25 cellular contexts compared by ENCODE assay signal in genomic region chr7:151383638-151384351, GRCh38. TPM values are rescaled to one million over a fixed set of nuclear protein-coding genes. Genes with fewer than 3 reads are reported as not detected.
DNase-seq lines count a peak whose midpoint lies in the region; ATAC-seq and TF ChIP-seq lines count a peak whose summit lies in the region.
"Had no signal": no experiment of that assay in that cellular context is flagged by ENCODE, and none has a peak within 500 bp of the region (broad histone marks: within the 10 kb centered on the region; RNA-seq: fewer than 3 reads in every experiment).

No MANE protein-coding gene starts in this region.

- CTCF ChIA-PET in activated CD4-positive, alpha-beta T cell treated with anti-CD3 and anti-CD28 coated beads, Interleukin-2, amount 10 ng/mL, durations not matched to agents 7 days and 5 days (lab: Charles Lee) = interaction anchor here (0.6 to 1.3 kb wide), 4 partner anchors 78 to 516 kb away, joined by 3 to 5 read pairs (median 4); no protein-coding TSS in a partner anchor

- H3K27ac Mint-ChIP-seq in T-helper 17 cell = peak overlapping the region; percentile 79
- no peak overlapping the region for H3K27ac Mint-ChIP-seq in activated CD4-positive, alpha-beta T cell treated with anti-CD3 and anti-CD28 coated beads, Interleukin-2, amount 10 ng/mL, durations not matched to agents 7 days and 5 days
- H3K27ac Mint-ChIP-seq: activated naive CD8-positive, alpha-beta T cell; T-helper 1 cell treated with Interleukin-12 subunit alpha and Interleukin-12 subunit beta and Interleukin-4 antibody, amounts not matched to agents 30 μg/mL and 1 μg/mL, for 36 hours had no signal

- intact Hi-C loops in sciatic nerve (cut with DNase I) = no loop called here

- peak overlapping the region; percentile 58 for H3K4me3 Mint-ChIP-seq in T-helper 17 cell
- H3K4me3 Mint-ChIP-seq in activated CD4-positive, alpha-beta T cell treated with anti-CD3 and anti-CD28 coated beads, Interleukin-2, amount 10 ng/mL, durations not matched to agents 7 days and 5 days = no peak overlapping the region
- H3K4me3 Mint-ChIP-seq: activated naive CD8-positive, alpha-beta T cell; T-helper 1 cell treated with Interleukin-12 subunit alpha and Interleukin-12 subunit beta and Interleukin-4 antibody, amounts not matched to agents 30 μg/mL and 1 μg/mL, for 36 hours had no signal

- ATAC-seq in T-helper 17 cell (no peak), sciatic nerve (no peak), GM18505 (IDR thresholded peaks at IDR 0.05; ENCODE audit: unreplicated experiment) (no peak)

- H3K9me3 ChIP-seq in T-helper 17 cell (ENCODE audit: control insufficient read depth, low read length, poor library complexity, severe bottlenecking) = no peaks in the 10 kb centered on the region
- H3K9me3 ChIP-seq: MG63 had no signal

- no peaks in the 10 kb centered on the region for H3K36me3 Mint-ChIP-seq in T-helper 17 cell (ENCODE audit: low read depth)
- peaks cover 4% of the 10 kb centered on the region for H3K36me3 Mint-ChIP-seq in activated CD4-positive, alpha-beta T cell treated with anti-CD3 and anti-CD28 coated beads, Interleukin-2, amount 10 ng/mL, durations not matched to agents 7 days and 5 days (ENCODE audit: low read depth)
- H3K36me3 Mint-ChIP-seq: activated naive CD8-positive, alpha-beta T cell had no signal

- POLR2A ChIA-PET in activated CD4-positive, alpha-beta T cell treated with anti-CD3 and anti-CD28 coated beads, Interleukin-2, amount 10 ng/mL, durations not matched to agents 7 days and 5 days (lab: Charles Lee) = interaction anchor here (0.6 kb wide), 1 partner anchor 202 kb away, joined by 9 read pairs; no protein-coding TSS in a partner anchor

- peaks cover 17% of the 10 kb centered on the region for H3K4me1 Mint-ChIP-seq in T-helper 17 cell
- peaks cover 10% of the 10 kb centered on the region for H3K4me1 Mint-ChIP-seq in activated CD4-positive, alpha-beta T cell treated with anti-CD3 and anti-CD28 coated beads, Interleukin-2, amount 10 ng/mL, durations not matched to agents 7 days and 5 days

- no peak overlapping the region for H3K4me3 ChIP-seq in epithelial cell of esophagus (ENCODE audit: low read length)
- H3K4me3 ChIP-seq: MG63, smooth muscle cell had no signal

- no peaks in the 10 kb centered on the region for H3K9me3 Mint-ChIP-seq in activated CD4-positive, alpha-beta T cell treated with anti-CD3 and anti-CD28 coated beads, Interleukin-2, amount 10 ng/mL, durations not matched to agents 7 days and 5 days
- H3K9me3 Mint-ChIP-seq: T-helper 1 cell treated with Interleukin-12 subunit alpha and Interleukin-12 subunit beta and Interleukin-4 antibody, amounts not matched to agents 30 μg/mL and 1 μg/mL, for 36 hours had no signal

- TF ChIP-seq POLR2A in GM18505 (IDR thresholded peaks at IDR 0.05; ENCODE audit: borderline replicate concordance, extremely low read depth, insufficient read depth, insufficient read length) = no peak

- no peak for TF ChIP-seq CTCF in epithelial cell of esophagus (IDR thresholded peaks at IDR 0.05; ENCODE audit: insufficient read depth, low read depth, low read length, missing control alignments)

- H3K27me3 Mint-ChIP-seq in T-helper 17 cell = no peaks in the 10 kb centered on the region
- peaks cover 31% of the 10 kb centered on the region for H3K27me3 Mint-ChIP-seq in activated CD4-positive, alpha-beta T cell treated with anti-CD3 and anti-CD28 coated beads, Interleukin-2, amount 10 ng/mL, durations not matched to agents 7 days and 5 days

- DNase-seq in NCI-H2196 (lab: John Stamatoyannopoulos, UW; ENCODE audit: unreplicated experiment) (peak; percentile 7), NCI-H2196 treated with DMSO at 0.1 percent for 48 hours (lab: John Stamatoyannopoulos, UW; ENCODE audit: unreplicated experiment) (no peak), T-helper 17 cell (no peak), epithelial cell of esophagus (ENCODE audit: low read depth) (peak; percentile 70), sciatic nerve (ENCODE audit: low spot score) (peak; percentile 51), SW480 (ENCODE audit: low spot score) (no peak)
- no peak for DNase-seq in activated CD4-positive, alpha-beta T cell treated with anti-CD3 and anti-CD28 coated beads, Interleukin-2, amount 10 ng/mL, durations not matched to agents 7 days and 5 days
- DNase-seq: activated CD4-positive, alpha-beta T cell treated with anti-CD3 and anti-CD28 coated beads, Interleukin-2, amount 50 U/mL, for 1 hour; activated CD8-positive, alpha-beta memory T cell treated with anti-CD3 and anti-CD28 coated beads, Interleukin-2, amount 50 U/mL, for 4 hours; AML-193; aorta; central memory CD4-positive, alpha-beta T cell; mesenchymal stem cell; MG63; NCI-H1417; NCI-H2171; NCI-H526 treated with DMSO at 0.1 percent for 48 hours; retina had no signal

RNA-seq across cellular contexts. Expression of gene WDR86, which starts 26.0 kb away (rescaled TPM):
- total RNA-seq in T-helper 17 cell (10 to 100 TPM in 1 of 2 donors, 1 to 10 TPM in 1; 9.7 to 24.4 TPM), sciatic nerve (101 TPM)
- under 1 TPM; 0.29 to 0.77 TPM for total RNA-seq in activated CD4-positive, alpha-beta T cell treated with anti-CD3 and anti-CD28 coated beads, Interleukin-2, amount 10 ng/mL, durations not matched to agents 7 days and 5 days
- total RNA-seq: myocyte, RPMI7951 had no signal

RNA-seq across cellular contexts. Expression of gene NUB1, which starts 42.2 kb away (rescaled TPM):
- 10 to 100 TPM; 71.9 to 87.2 TPM for total RNA-seq in T-helper 17 cell
- 48.5 TPM for total RNA-seq in sciatic nerve
- 10 to 100 TPM; 69.7 to 85.5 TPM for total RNA-seq in activated CD4-positive, alpha-beta T cell treated with anti-CD3 and anti-CD28 coated beads, Interleukin-2, amount 10 ng/mL, durations not matched to agents 7 days and 5 days

RNA-seq across cellular contexts. Expression of gene CRYGN, which starts 56.1 kb away (rescaled TPM):
- under 1 TPM in 1 of 2 donors, not detected in 1; 0.99 TPM for total RNA-seq in T-helper 17 cell
- 3.9 TPM for total RNA-seq in sciatic nerve
- total RNA-seq in activated CD4-positive, alpha-beta T cell treated with anti-CD3 and anti-CD28 coated beads, Interleukin-2, amount 10 ng/mL, durations not matched to agents 7 days and 5 days = under 1 TPM in 1 of 2 experiments, not detected in 1; 0.25 TPM
- total RNA-seq: RPMI7951, smooth muscle cell, ureter had no signal

Comparison
In these comparisons a context has a peak if more than half of its experiments do, and no peak if none do; other contexts are left out.
1. DNase-seq: peak in NCI-H2196 (single experiment), epithelial cell of esophagus (single experiment) and sciatic nerve (single experiment); none in NCI-H2196 treated with DMSO at 0.1 percent for 48 hours (single experiment), T-helper 17 cell (0 of 3), SW480 (single experiment) and activated CD4-positive, alpha-beta T cell treated with anti-CD3 and anti-CD28 coated beads, Interleukin-2, amount 10 ng/mL, durations not matched to agents 7 days and 5 days (single experiment).
2. RNA of gene WDR86, which starts 26.0 kb away (total RNA-seq): 101 TPM in sciatic nerve (single experiment) and 9.7 to 24.4 TPM in T-helper 17 cell; 0.29 to 0.77 TPM in activated CD4-positive, alpha-beta T cell treated with anti-CD3 and anti-CD28 coated beads, Interleukin-2, amount 10 ng/mL, durations not matched to agents 7 days and 5 days; every median in the first group is over 4 times any median in the second.